15 cellular contexts compared by ENCODE assay signal in genomic region chr2:221767106-221767878, GRCh38.
"Had no signal": no experiment of that assay in that cellular context is flagged by ENCODE, and none has a peak within 500 bp of the region (broad histone marks: within the 10 kb centered on the region; RNA-seq: fewer than 3 reads in every experiment).

No MANE protein-coding gene starts in this region.

- H3K36me3 ChIP-seq: heart left ventricle, prostate gland, right lobe of liver, transverse colon had no signal

- H3K4me3 ChIP-seq: heart left ventricle, prostate gland, right lobe of liver, transverse colon had no signal

- H3K9me3 ChIP-seq: heart left ventricle, prostate gland, right lobe of liver, transverse colon had no signal

- DNase-seq: activated CD4-positive, alpha-beta T cell treated with anti-CD3 and anti-CD28 coated beads, Interleukin-2, amount 50 U/mL, for 1 hour; activated naive CD4-positive, alpha-beta T cell treated with anti-CD3 and anti-CD28 coated beads, Interleukin-2, amount 50 U/mL, for 16 hours; activated T-cell treated with anti-CD3 and anti-CD28 coated beads, Interleukin-2, amount 50 U/mL, for 1 hour; amniotic stem cell; cerebellar nuclear complex; erythroblast; heart left ventricle; occipital lobe; right lobe of liver; stimulated activated CD4-positive, alpha-beta T cell treated with anti-CD3 and anti-CD28 coated beads, Interleukin-1b, Interleukin-23, amount 100 ng/mL, for 48 hours; stimulated activated naive B cell treated with anti-CD40 and anti-IgM and Interleukin-4, amounts not matched to agents 10 μg/mL and 1 μg/mL and 100 μg/mL, for 72 hours; transverse colon had no signal

- FAIRE-seq: frontal cortex, islet of Langerhans had no signal

- H3K4me1 ChIP-seq: heart left ventricle, prostate gland, right lobe of liver, transverse colon had no signal

- H3K27me3 ChIP-seq: right lobe of liver, transverse colon had no signal

- H3K27ac ChIP-seq: heart left ventricle, prostate gland, right lobe of liver, transverse colon had no signal
